In the genomic region with DNA sequence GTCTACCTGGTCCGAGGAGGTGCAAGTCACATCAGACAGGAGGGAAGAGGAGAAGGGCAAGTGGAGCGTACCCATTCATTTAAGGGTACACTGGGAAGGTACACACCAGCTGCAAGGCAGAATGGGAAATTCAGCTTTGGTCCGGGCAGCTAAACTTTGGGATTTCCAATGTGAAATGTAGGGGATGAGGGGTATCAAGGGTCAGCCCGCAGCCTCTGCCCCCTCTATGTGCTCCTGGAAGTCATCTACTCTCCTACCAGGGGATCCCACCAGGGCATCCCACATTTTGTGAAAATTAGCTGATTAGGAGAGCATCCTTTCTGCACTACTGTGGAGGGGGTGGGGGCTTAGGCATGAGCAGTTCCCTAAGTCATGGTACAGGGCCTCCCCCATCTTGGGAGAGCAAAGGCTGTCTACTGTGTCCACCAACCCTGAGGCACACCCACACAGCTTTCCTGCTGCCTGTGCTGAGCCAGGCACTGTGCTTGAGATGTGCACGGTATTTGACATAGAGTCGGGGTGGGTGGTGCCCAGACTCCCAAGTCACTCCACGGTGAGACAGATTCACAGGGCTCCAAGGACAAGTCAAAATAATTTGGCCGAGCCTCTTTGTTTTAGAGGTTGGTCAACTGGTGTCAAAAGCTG, we compare ENCODE assay signal across 13 cellular contexts.
"Had no signal": no experiment of that assay in that cellular context is flagged by ENCODE, and none has a peak within 500 bp of the region (broad histone marks: within the 10 kb centered on the region; RNA-seq: fewer than 3 reads in every experiment).

No MANE protein-coding gene starts in this region.

- H3K9me3 ChIP-seq: breast epithelium, mucosa of descending colon, thyroid gland had no signal

- H3K27ac ChIP-seq: thyroid gland had no signal

- DNase-seq: activated CD4-positive, alpha-beta memory T cell treated with anti-CD3 and anti-CD28 coated beads, Interleukin-2, amount 10 ng/mL, durations not matched to agents 7 days and 5 days; activated CD4-positive, alpha-beta T cell treated with anti-CD3 and anti-CD28 coated beads for 36 hours; activated gamma-delta T cell treated with Interleukin-2 at 50 U/mL for 16 hours; activated naive CD8-positive, alpha-beta T cell treated with anti-CD3 and anti-CD28 coated beads for 36 hours; activated T-cell treated with anti-CD3 and anti-CD28 coated beads, Interleukin-2, amount 50 U/mL, for 72 hours; mucosa of descending colon; stimulated activated CD4-positive, alpha-beta T cell treated with anti-CD3 and anti-CD28 coated beads, Interleukin-15, amount 100 ng/mL, for 24 hours; stimulated activated CD4-positive, alpha-beta T cell treated with anti-CD3 and anti-CD28 coated beads, Interleukin-4, amount 100 ng/mL, for 24 hours; stimulated activated naive CD8-positive, alpha-beta T cell treated with anti-CD3 and anti-CD28 coated beads, Interleukin-15, amount 100 ng/mL, for 72 hours; T-helper 9 cell; thyroid gland had no signal

- H3K36me3 ChIP-seq: breast epithelium, thyroid gland had no signal

- H3K9me3 Mint-ChIP-seq: activated CD4-positive, alpha-beta memory T cell treated with anti-CD3 and anti-CD28 coated beads, Interleukin-2, amount 10 ng/mL, durations not matched to agents 7 days and 5 days; activated naive CD8-positive, alpha-beta T cell treated with anti-CD3 and anti-CD28 coated beads for 36 hours; activated T-cell treated with anti-CD3 and anti-CD28 coated beads, Interleukin-2, amount 50 U/mL, for 72 hours; naive thymus-derived CD8-positive, alpha-beta T cell; stimulated activated naive CD8-positive, alpha-beta T cell treated with anti-CD3 and anti-CD28 coated beads, Interleukin-15, amount 100 ng/mL, for 72 hours had no signal

- ATAC-seq: activated CD4-positive, alpha-beta T cell treated with anti-CD3 and anti-CD28 coated beads for 36 hours; activated T-cell treated with anti-CD3 and anti-CD28 coated beads, Interleukin-2, amount 50 U/mL, for 72 hours; naive thymus-derived CD8-positive, alpha-beta T cell; stimulated activated naive CD8-positive, alpha-beta T cell treated with anti-CD3 and anti-CD28 coated beads, Interleukin-15, amount 100 ng/mL, for 72 hours had no signal

- H3K4me3 Mint-ChIP-seq: activated CD4-positive, alpha-beta memory T cell treated with anti-CD3 and anti-CD28 coated beads, Interleukin-2, amount 10 ng/mL, durations not matched to agents 7 days and 5 days; activated CD4-positive, alpha-beta T cell treated with anti-CD3 and anti-CD28 coated beads for 36 hours; activated naive CD8-positive, alpha-beta T cell treated with anti-CD3 and anti-CD28 coated beads for 36 hours; activated T-cell treated with anti-CD3 and anti-CD28 coated beads, Interleukin-2, amount 50 U/mL, for 72 hours; naive thymus-derived CD8-positive, alpha-beta T cell; stimulated activated naive CD8-positive, alpha-beta T cell treated with anti-CD3 and anti-CD28 coated beads, Interleukin-15, amount 100 ng/mL, for 72 hours had no signal

- H3K27ac Mint-ChIP-seq: activated CD4-positive, alpha-beta memory T cell treated with anti-CD3 and anti-CD28 coated beads, Interleukin-2, amount 10 ng/mL, durations not matched to agents 7 days and 5 days; activated CD4-positive, alpha-beta T cell treated with anti-CD3 and anti-CD28 coated beads for 36 hours; activated naive CD8-positive, alpha-beta T cell treated with anti-CD3 and anti-CD28 coated beads for 36 hours; activated T-cell treated with anti-CD3 and anti-CD28 coated beads, Interleukin-2, amount 50 U/mL, for 72 hours; naive thymus-derived CD8-positive, alpha-beta T cell; stimulated activated naive CD8-positive, alpha-beta T cell treated with anti-CD3 and anti-CD28 coated beads, Interleukin-15, amount 100 ng/mL, for 72 hours had no signal

- H3K36me3 Mint-ChIP-seq: activated naive CD8-positive, alpha-beta T cell treated with anti-CD3 and anti-CD28 coated beads for 36 hours; naive thymus-derived CD8-positive, alpha-beta T cell had no signal

- H3K4me1 ChIP-seq: breast epithelium, thyroid gland had no signal

- H3K27me3 ChIP-seq: thyroid gland had no signal

- H3K4me3 ChIP-seq: breast epithelium, mucosa of descending colon, thyroid gland had no signal
